ENCODE assay signal across 24 cellular contexts in the genomic region with DNA sequence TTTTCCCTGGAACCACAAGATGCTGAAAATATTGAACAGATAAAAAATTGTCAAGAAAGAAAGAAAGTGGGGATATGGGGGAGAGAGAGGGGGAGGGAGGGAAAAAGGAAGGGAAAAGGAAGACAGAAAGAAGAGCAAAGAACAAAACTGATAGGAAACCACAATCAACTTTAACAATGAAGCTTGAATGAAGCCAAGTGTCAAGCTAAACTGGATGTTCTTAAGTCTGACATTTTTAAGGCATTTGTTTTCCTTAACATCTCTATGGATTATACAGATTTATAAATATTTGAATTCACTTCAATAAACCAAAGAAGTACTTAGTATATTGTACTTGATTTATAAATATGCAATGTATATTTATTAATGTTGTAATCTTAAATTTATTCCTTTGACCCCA.
A peak's percentile ranks its signal among the peaks of the same experiment; 100 is the strongest.
DNase-seq lines count a peak whose midpoint lies in the region; ATAC-seq, FAIRE-seq and TF ChIP-seq lines count a peak whose summit lies in the region.
"Had no signal": no experiment of that assay in that cellular context is flagged by ENCODE, and none has a peak within 500 bp of the region (broad histone marks: within the 10 kb centered on the region; RNA-seq: fewer than 3 reads in every experiment).

No MANE protein-coding gene starts in this region.

- no peak for DNase-seq in activated CD8-positive, alpha-beta T cell treated with anti-CD3 and anti-CD28 coated beads for 36 hours
- DNase-seq in activated CD8-positive, alpha-beta T cell treated with anti-CD3 and anti-CD28 coated beads, Interleukin-2, amount 10 ng/mL, durations not matched to agents 7 days and 5 days = no peak
- DNase-seq in HCT116 (ENCODE audit: low read depth, low spot score) (no peak), T-helper 17 cell (no peak), kidney (no peak), GM19240 (ENCODE audit: insufficient read length, low spot score) (no peak)
- DNase-seq in NK-92 treated with Interleukin-12 subunit alpha and Interleukin-12 subunit beta, amount 100 ng/mL, for 24 hours (lab: John Stamatoyannopoulos, UW) = no peak
- DNase-seq: Caco-2; CD8-positive, alpha-beta T cell; Kasumi-1; MV-4-11; NCI-H1105 treated with DMSO at 0.1 percent for 48 hours; NCI-H146; NCI-H1930; NCI-H2107; NCI-H446; NCI-H524 treated with DMSO at 0.1 percent for 48 hours; NCI-H774; PC-9; SJCRH30 had no signal

- RAD21 ChIA-PET in HCT116 (lab: Charles Lee; ENCODE audit: low non-redundant PET in 1 of 2, low total read pairs in 2 of 2, uncharacterized antibody in 2 of 2, unreplicated experiment in 2 of 2) = no interaction called here

- H3K9me3 ChIP-seq in HCT116 (ENCODE audit: control insufficient read depth in 1 of 2, insufficient read depth in 1 of 2, low read depth in 1 of 2, low read length in 2 of 2) (no peaks in the 10 kb centered on the region), T-helper 17 cell (ENCODE audit: control insufficient read depth, low read length, poor library complexity, severe bottlenecking) (no peaks in the 10 kb centered on the region), kidney (ENCODE audit: control insufficient read depth in 1 of 2, low read length in 2 of 2) (no peaks in the 10 kb centered on the region)
- H3K9me3 ChIP-seq: Caco-2, SJCRH30 had no signal

- no peaks in the 10 kb centered on the region for H4K20me1 ChIP-seq in HCT116 (ENCODE audit: insufficient read depth)

- CTCF ChIA-PET in activated CD8-positive, alpha-beta T cell treated with anti-CD3 and anti-CD28 coated beads for 36 hours (lab: Charles Lee) = no interaction called here
- CTCF ChIA-PET in activated CD8-positive, alpha-beta T cell treated with anti-CD3 and anti-CD28 coated beads, Interleukin-2, amount 10 ng/mL, durations not matched to agents 7 days and 5 days (lab: Charles Lee) = no interaction called here
- CTCF ChIA-PET in HCT116 (lab: Charles Lee) = no interaction called here

- no peak for TF ChIP-seq POLR2A in HCT116 (IDR thresholded peaks at IDR 0.05; ENCODE audit: borderline replicate concordance, extremely low read depth, insufficient read depth, insufficient read length)

- no peaks in the 10 kb centered on the region for H3K27me3 ChIP-seq in HCT116 (ENCODE audit: insufficient read depth, low read length)
- H3K27me3 ChIP-seq: SJCRH30 had no signal

- H3K79me2 ChIP-seq in HCT116 (ENCODE audit: insufficient read depth, low read length) = no peaks in the 10 kb centered on the region

- H3K4me1 ChIP-seq in HCT116 (ENCODE audit: control insufficient read depth in 1 of 2, insufficient read depth in 2 of 2, low read length in 2 of 2) = peaks cover 14 to 19% of the 10 kb centered on the region in 2 experiments
- H3K4me1 ChIP-seq in kidney (ENCODE audit: control insufficient read depth in 1 of 2, insufficient read depth in 1 of 2, low read depth in 1 of 2, low read length in 2 of 2) = no peaks in the 10 kb centered on the region
- H3K4me1 ChIP-seq: Caco-2 had no signal

- POLR2A ChIA-PET in activated CD8-positive, alpha-beta T cell treated with anti-CD3 and anti-CD28 coated beads for 36 hours (lab: Charles Lee) = no interaction called here
- POLR2A ChIA-PET in activated CD8-positive, alpha-beta T cell treated with anti-CD3 and anti-CD28 coated beads, Interleukin-2, amount 10 ng/mL, durations not matched to agents 7 days and 5 days (lab: Charles Lee) = no interaction called here
- POLR2A ChIA-PET in HCT116 (lab: Charles Lee) = no interaction called here

- no peaks in the 10 kb centered on the region for H3K9me2 ChIP-seq in HCT116 (ENCODE audit: insufficient read depth)

- no peak overlapping the region for H3K4me3 ChIP-seq in HCT116 (replicated peaks in 1 of 2; ENCODE audit: low read depth in 1 of 2, low read length in 2 of 2)
- H3K4me3 ChIP-seq in kidney (ENCODE audit: low read length in 2 of 2) = no peak overlapping the region
- H3K4me3 ChIP-seq: PC-9, SJCRH30 had no signal

- H3K9ac ChIP-seq in HCT116 (ENCODE audit: low read length) (no peak overlapping the region), kidney (ENCODE audit: low read length in 2 of 2) (no peak overlapping the region)

- no peak for ATAC-seq in activated CD8-positive, alpha-beta T cell treated with anti-CD3 and anti-CD28 coated beads for 36 hours
- no peak for ATAC-seq in activated CD8-positive, alpha-beta T cell treated with anti-CD3 and anti-CD28 coated beads, Interleukin-2, amount 10 ng/mL, durations not matched to agents 7 days and 5 days
- ATAC-seq in HCT116 (no peak), T-helper 17 cell (no peak), GM21825 (IDR thresholded peaks at IDR 0.05; ENCODE audit: unreplicated experiment) (no peak)
- ATAC-seq: CD8-positive, alpha-beta T cell; Right ventricle myocardium inferior had no signal

- H2AFZ ChIP-seq in HCT116 (ENCODE audit: low read depth, low read length, poor library complexity, severe bottlenecking) = peak overlapping the region; percentile 88
- H2AFZ ChIP-seq: PC-9 had no signal

- H3K9me3 Mint-ChIP-seq in activated CD8-positive, alpha-beta T cell treated with anti-CD3 and anti-CD28 coated beads for 36 hours = no peaks in the 10 kb centered on the region
- peaks cover 2% of the 10 kb centered on the region for H3K9me3 Mint-ChIP-seq in activated CD8-positive, alpha-beta T cell treated with anti-CD3 and anti-CD28 coated beads, Interleukin-2, amount 10 ng/mL, durations not matched to agents 7 days and 5 days (ENCODE audit: insufficient read depth)
- H3K9me3 Mint-ChIP-seq: CD8-positive, alpha-beta T cell had no signal

- H3K36me3 ChIP-seq in HCT116 (ENCODE audit: control insufficient read depth in 1 of 2, insufficient read depth in 2 of 2, low read length in 2 of 2) (no peaks in the 10 kb centered on the region), kidney (ENCODE audit: control insufficient read depth in 1 of 2, insufficient read depth in 2 of 2, low read length in 2 of 2) (no peaks in the 10 kb centered on the region)
- H3K36me3 ChIP-seq: SJCRH30 had no signal

- H3K27ac Mint-ChIP-seq in activated CD8-positive, alpha-beta T cell treated with anti-CD3 and anti-CD28 coated beads for 36 hours = peak overlapping the region; percentile 1
- H3K27ac Mint-ChIP-seq in activated CD8-positive, alpha-beta T cell treated with anti-CD3 and anti-CD28 coated beads, Interleukin-2, amount 10 ng/mL, durations not matched to agents 7 days and 5 days = no peak overlapping the region
- peak overlapping the region; percentile 24 for H3K27ac Mint-ChIP-seq in T-helper 17 cell
- H3K27ac Mint-ChIP-seq: B cell; CD8-positive, alpha-beta T cell had no signal

- H3K27ac ChIP-seq in HCT116 (ENCODE audit: low read depth, low read length) (no peak overlapping the region), kidney (ENCODE audit: low read depth in 2 of 2, low read length in 2 of 2) (no peak overlapping the region)
- H3K27ac ChIP-seq: C4-2B, PC-9, SJCRH30 had no signal

- H3K27me3 Mint-ChIP-seq in activated CD8-positive, alpha-beta T cell treated with anti-CD3 and anti-CD28 coated beads for 36 hours = no peaks in the 10 kb centered on the region
- no peaks in the 10 kb centered on the region for H3K27me3 Mint-ChIP-seq in activated CD8-positive, alpha-beta T cell treated with anti-CD3 and anti-CD28 coated beads, Interleukin-2, amount 10 ng/mL, durations not matched to agents 7 days and 5 days (ENCODE audit: low read depth)
- peaks cover 1% of the 10 kb centered on the region for H3K27me3 Mint-ChIP-seq in T-helper 17 cell
- H3K27me3 Mint-ChIP-seq: B cell had no signal

- H3K36me3 Mint-ChIP-seq in activated CD8-positive, alpha-beta T cell treated with anti-CD3 and anti-CD28 coated beads for 36 hours (ENCODE audit: low read depth) = no peaks in the 10 kb centered on the region
- peaks cover 3% of the 10 kb centered on the region for H3K36me3 Mint-ChIP-seq in activated CD8-positive, alpha-beta T cell treated with anti-CD3 and anti-CD28 coated beads, Interleukin-2, amount 10 ng/mL, durations not matched to agents 7 days and 5 days (ENCODE audit: low read depth)
- H3K36me3 Mint-ChIP-seq in T-helper 17 cell (ENCODE audit: low read depth) = no peaks in the 10 kb centered on the region
- H3K36me3 Mint-ChIP-seq: CD8-positive, alpha-beta T cell had no signal

- FAIRE-seq in kidney (lab: Jason Lieb, UNC) = peak; percentile 49

- no TSS peak for BruUV-seq in HCT116 (replicated peaks; lab: Mats Ljungman, UMichigan)

- intact Hi-C loops in activated CD8-positive, alpha-beta T cell treated with anti-CD3 and anti-CD28 coated beads for 36 hours (cut with micrococcal nuclease) = no loop called here
- intact Hi-C loops in HCT116 (cut with micrococcal nuclease) (loop anchor here (5.0 kb wide), 1 partner anchor 127 kb away; no protein-coding TSS in a partner anchor), kidney (cut with DNase I) (no loop called here)

- H3K4me2 ChIP-seq in HCT116 (ENCODE audit: low read length) = no peak overlapping the region
- H3K4me2 ChIP-seq: PC-9 had no signal

- no peak for TF ChIP-seq CTCF in activated CD8-positive, alpha-beta T cell treated with anti-CD3 and anti-CD28 coated beads for 36 hours (IDR thresholded peaks at IDR 0.05)
- TF ChIP-seq CTCF in HCT116 (IDR thresholded peaks at IDR 0.05 in 2 of 3, conservative IDR thresholded peaks at IDR 0.05 in 1 of 3; ENCODE audit: borderline replicate concordance in 1 of 3, insufficient read depth in 1 of 3, low read depth in 2 of 3, low read length in 2 of 3) (no peak), kidney (IDR thresholded peaks at IDR 0.05; ENCODE audit: borderline replicate concordance, extremely low read depth, insufficient read depth) (no peak)

- no peak for TF ChIP-seq RAD21 in HCT116 (IDR thresholded peaks at IDR 0.05; ENCODE audit: low read depth)

- H3K4me3 Mint-ChIP-seq in activated CD8-positive, alpha-beta T cell treated with anti-CD3 and anti-CD28 coated beads for 36 hours = no peak overlapping the region
- no peak overlapping the region for H3K4me3 Mint-ChIP-seq in activated CD8-positive, alpha-beta T cell treated with anti-CD3 and anti-CD28 coated beads, Interleukin-2, amount 10 ng/mL, durations not matched to agents 7 days and 5 days
- H3K4me3 Mint-ChIP-seq in T-helper 17 cell = no peak overlapping the region
- H3K4me3 Mint-ChIP-seq: B cell; CD8-positive, alpha-beta T cell had no signal

- H3K4me1 Mint-ChIP-seq in activated CD8-positive, alpha-beta T cell treated with anti-CD3 and anti-CD28 coated beads for 36 hours (ENCODE audit: low read depth) = peaks cover 22% of the 10 kb centered on the region
- H3K4me1 Mint-ChIP-seq in activated CD8-positive, alpha-beta T cell treated with anti-CD3 and anti-CD28 coated beads, Interleukin-2, amount 10 ng/mL, durations not matched to agents 7 days and 5 days (ENCODE audit: low read depth) = peaks cover 14% of the 10 kb centered on the region
- peaks cover 3% of the 10 kb centered on the region for H3K4me1 Mint-ChIP-seq in T-helper 17 cell
- H3K4me1 Mint-ChIP-seq: B cell had no signal

TF ChIP-seq in HCT116, 20 proteins besides CTCF, POLR2A, EP300 and RAD21:
- TF ChIP-seq ELF1 (IDR thresholded peaks at IDR 0.05; ENCODE audit: borderline replicate concordance, low read depth) = no peak
- TF ChIP-seq EGR1 (IDR thresholded peaks at IDR 0.05; ENCODE audit: low read depth) = no peak
- no peak for TF ChIP-seq SP1 (IDR thresholded peaks at IDR 0.05; ENCODE audit: low read depth)
- no peak for TF ChIP-seq EZH2phosphoT487 (IDR thresholded peaks at IDR 0.05; ENCODE audit: borderline replicate concordance)
